Comparison of ENCODE assay signal across 22 cellular contexts in genomic region chr5:136242136-136242535, GRCh38.
DNase-seq lines count a peak whose midpoint lies in the region; ATAC-seq and TF ChIP-seq lines count a peak whose summit lies in the region.
"Had no signal": no experiment of that assay in that cellular context is flagged by ENCODE, and none has a peak within 500 bp of the region (broad histone marks: within the 10 kb centered on the region; RNA-seq: fewer than 3 reads in every experiment).

No MANE protein-coding gene starts in this region.

- H3K27me3 ChIP-seq in WERI-Rb-1 (ENCODE audit: insufficient read depth, low read depth, severe bottlenecking) = no peaks in the 10 kb centered on the region
- H3K27me3 ChIP-seq: SJSA1, tibial nerve had no signal

- peak; percentile 66 for ATAC-seq in GM18907 (IDR thresholded peaks at IDR 0.05; ENCODE audit: unreplicated experiment)
- peak; percentile 58 for ATAC-seq in GM21423 (IDR thresholded peaks at IDR 0.05; ENCODE audit: unreplicated experiment)
- ATAC-seq in HG03135 (IDR thresholded peaks at IDR 0.05; ENCODE audit: unreplicated experiment) = peak; percentile 31
- ATAC-seq: GM23338, Panc1 had no signal

- peak overlapping the region; percentile 55 for H3K27ac ChIP-seq in WERI-Rb-1
- H3K27ac ChIP-seq: left ventricle myocardium inferior, SJSA1, tibial nerve had no signal

- H3K9me3 ChIP-seq in WERI-Rb-1 (ENCODE audit: severe bottlenecking) = no peaks in the 10 kb centered on the region
- H3K9me3 ChIP-seq: left ventricle myocardium inferior, SJSA1, tibial nerve had no signal

- no peaks in the 10 kb centered on the region for H3K36me3 ChIP-seq in WERI-Rb-1
- H3K36me3 ChIP-seq: left ventricle myocardium inferior, SJSA1, tibial nerve had no signal

- TF ChIP-seq CTCF in WERI-Rb-1 (IDR thresholded peaks at IDR 0.05; ENCODE audit: low read depth, low read length) = no peak

- DNase-seq in WERI-Rb-1 (peak; percentile 39), erythroblast (lab: John Stamatoyannopoulos, UW) (no peak), NCI-H1048 (lab: John Stamatoyannopoulos, UW) (no peak)
- DNase-seq in activated CD4-positive, CD25-positive, alpha-beta regulatory T cell (lab: John Stamatoyannopoulos, UW) = no peak
- DNase-seq: activated B cell treated with CpG ODN at 0.5 μM for 24 hours; activated CD8-positive, alpha-beta T cell treated with anti-CD3 and anti-CD28 coated beads for 36 hours; activated naive CD4-positive, alpha-beta T cell treated with anti-CD3 and anti-CD28 coated beads for 36 hours; activated T-cell treated with anti-CD3 and anti-CD28 coated beads, Interleukin-2, amount 50 U/mL, for 1 hour; aorta; COR-L47; effector memory CD4-positive, alpha-beta T cell; Kasumi-1; left ventricle myocardium inferior; stimulated activated naive B cell treated with anti-CD40 and anti-IgM and Interleukin-4, amounts not matched to agents 10 μg/mL and 1 μg/mL and 100 μg/mL, for 72 hours; T-helper 2 cell had no signal

- no peak overlapping the region for H3K4me3 ChIP-seq in WERI-Rb-1 (ENCODE audit: low read depth, low read length)
- H3K4me3 ChIP-seq: GM23338, left ventricle myocardium inferior, SJSA1, tibial nerve had no signal

- no peak for TF ChIP-seq POLR2A in erythroblast (IDR thresholded peaks at IDR 0.05; ENCODE audit: low read length)
